In the genomic region with DNA sequence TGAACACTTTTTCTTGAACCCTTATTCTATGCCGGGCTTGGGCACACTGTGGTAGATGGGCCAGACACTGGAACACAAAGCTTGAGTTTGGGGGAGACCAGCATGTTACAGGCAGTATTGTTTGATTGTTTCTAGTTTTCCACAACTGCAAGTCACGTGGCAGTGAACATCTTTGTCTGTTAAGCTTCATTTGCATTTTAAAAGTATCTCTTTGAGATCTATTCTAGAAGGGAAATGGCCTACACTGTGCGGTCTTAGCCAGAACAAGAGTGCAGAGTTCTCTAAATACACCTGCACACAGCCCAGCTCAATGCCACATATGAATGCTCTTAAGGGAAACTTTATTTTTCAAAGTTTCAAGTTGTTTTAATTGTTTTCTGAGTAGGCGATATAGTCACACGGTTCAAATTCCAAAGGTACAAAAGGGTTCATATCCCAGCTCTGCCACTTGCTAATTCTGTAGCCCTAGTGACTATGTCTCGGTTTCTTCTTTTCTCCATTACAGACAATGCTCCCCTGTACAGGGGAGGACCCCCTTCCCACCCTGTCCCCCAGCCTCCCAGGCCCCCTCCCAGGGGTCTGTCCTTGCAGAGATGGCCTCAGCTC, we compare ENCODE assay signal across 1 cellular context.
TF ChIP-seq lines count a peak whose summit lies in the region.

No MANE protein-coding gene starts in this region.

TF ChIP-seq in HepG2, 621 proteins besides CTCF, POLR2A, EP300 and RAD21:
- TF ChIP-seq ZNF761 (CRISPR knock-in tag; conservative IDR thresholded peaks at IDR 0.05) = no peak
- TF ChIP-seq SMAD3 (CRISPR knock-in tag; IDR thresholded peaks at IDR 0.05) = no peak
- TF ChIP-seq ERF (CRISPR knock-in tag; IDR thresholded peaks at IDR 0.05) = no peak
- TF ChIP-seq, protein P1, sequence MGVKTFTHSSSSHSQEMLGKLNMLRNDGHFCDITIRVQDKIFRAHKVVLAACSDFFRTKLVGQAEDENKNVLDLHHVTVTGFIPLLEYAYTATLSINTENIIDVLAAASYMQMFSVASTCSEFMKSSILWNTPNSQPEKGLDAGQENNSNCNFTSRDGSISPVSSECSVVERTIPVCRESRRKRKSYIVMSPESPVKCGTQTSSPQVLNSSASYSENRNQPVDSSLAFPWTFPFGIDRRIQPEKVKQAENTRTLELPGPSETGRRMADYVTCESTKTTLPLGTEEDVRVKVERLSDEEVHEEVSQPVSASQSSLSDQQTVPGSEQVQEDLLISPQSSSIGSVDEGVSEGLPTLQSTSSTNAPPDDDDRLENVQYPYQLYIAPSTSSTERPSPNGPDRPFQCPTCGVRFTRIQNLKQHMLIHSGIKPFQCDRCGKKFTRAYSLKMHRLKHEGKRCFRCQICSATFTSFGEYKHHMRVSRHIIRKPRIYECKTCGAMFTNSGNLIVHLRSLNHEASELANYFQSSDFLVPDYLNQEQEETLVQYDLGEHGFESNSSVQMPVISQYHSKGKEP (CRISPR knock-in tag; IDR thresholded peaks at IDR 0.05) = no peak
- TF ChIP-seq KAT2B (IDR thresholded peaks at IDR 0.05; ENCODE audit: borderline replicate concordance, low read depth, low read length) = no peak
- TF ChIP-seq THYN1 (CRISPR knock-in tag; IDR thresholded peaks at IDR 0.05; ENCODE audit: borderline replicate concordance, low read depth) = no peak
- no peak for TF ChIP-seq NONO (IDR thresholded peaks at IDR 0.05)
- no peak for TF ChIP-seq NONO (CRISPR knock-in tag; conservative IDR thresholded peaks at IDR 0.05)
- TF ChIP-seq JUNB (CRISPR knock-in tag; IDR thresholded peaks at IDR 0.05; ENCODE audit: borderline replicate concordance) = no peak
- TF ChIP-seq KMT2A (CRISPR knock-in tag; IDR thresholded peaks at IDR 0.05) = no peak
